27 cellular contexts compared by ENCODE assay signal in the genomic region with DNA sequence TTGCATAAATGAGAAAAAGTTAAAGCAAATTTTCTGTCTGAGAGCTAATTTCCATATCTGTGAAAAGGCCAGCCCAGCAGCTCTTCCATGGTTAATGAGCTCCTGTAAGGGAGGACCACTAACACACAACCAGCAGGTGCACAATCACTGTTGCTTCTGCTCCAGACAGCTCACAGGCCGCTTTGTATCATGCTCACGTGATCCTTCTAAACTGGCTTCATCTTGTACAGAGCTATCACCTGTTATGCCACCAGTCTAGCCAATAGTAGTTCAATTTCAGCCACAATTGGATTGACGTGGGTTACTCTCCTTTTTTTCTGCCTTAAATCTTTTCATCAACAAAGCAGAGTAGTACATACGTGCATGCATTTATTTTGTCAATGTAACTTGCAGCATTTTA.
"Had no signal": no experiment of that assay in that cellular context is flagged by ENCODE, and none has a peak within 500 bp of the region (broad histone marks: within the 10 kb centered on the region; RNA-seq: fewer than 3 reads in every experiment).

No MANE protein-coding gene starts in this region.

- H3K27ac Mint-ChIP-seq: activated naive CD8-positive, alpha-beta T cell; effector memory CD8-positive, alpha-beta T cell; stimulated activated naive B cell treated with anti-CD40 and anti-IgM and Interleukin-4, amounts not matched to agents 10 μg/mL and 1 μg/mL and 100 μg/mL, for 72 hours had no signal

- H3K4me1 ChIP-seq: body of pancreas, right atrium auricular region, stomach, thyroid gland, upper lobe of left lung, vagina had no signal

- H3K4me3 Mint-ChIP-seq: activated naive CD8-positive, alpha-beta T cell; effector memory CD8-positive, alpha-beta T cell; naive thymus-derived CD8-positive, alpha-beta T cell; neural crest cell; stimulated activated naive B cell treated with anti-CD40 and anti-IgM and Interleukin-4, amounts not matched to agents 10 μg/mL and 1 μg/mL and 100 μg/mL, for 72 hours had no signal

- H3K27ac ChIP-seq: body of pancreas, cardiac muscle cell, gastrocnemius medialis, hepatocyte, right atrium auricular region, stomach, thyroid gland, upper lobe of left lung, vagina, VCaP had no signal

- H3K4me3 ChIP-seq: body of pancreas, cardiac muscle cell, gastrocnemius medialis, hepatocyte, right atrium auricular region, smooth muscle cell, stomach, thyroid gland, upper lobe of left lung, vagina had no signal

- H3K36me3 ChIP-seq: cardiac muscle cell, gastrocnemius medialis, right atrium auricular region, stomach, thyroid gland, upper lobe of left lung, vagina had no signal

- H3K9me3 ChIP-seq: body of pancreas, gastrocnemius medialis, thyroid gland, upper lobe of left lung, vagina had no signal

- H3K4me1 Mint-ChIP-seq: naive thymus-derived CD8-positive, alpha-beta T cell; stimulated activated naive B cell treated with anti-CD40 and anti-IgM and Interleukin-4, amounts not matched to agents 10 μg/mL and 1 μg/mL and 100 μg/mL, for 72 hours had no signal

- DNase-seq: activated CD4-positive, alpha-beta T cell treated with anti-CD3 and anti-CD28 coated beads for 4 hours; activated CD4-positive, alpha-beta T cell treated with anti-CD3 and anti-CD28 coated beads, Interleukin-2, amount 50 U/mL, for 4 hours; activated effector memory CD4-positive, alpha-beta T cell treated with Interleukin-2 at 50 U/mL for 16 hours; activated naive CD4-positive, alpha-beta T cell treated with Interleukin-2 at 50 U/mL for 16 hours; activated T-cell treated with anti-CD3 and anti-CD28 coated beads for 4 hours; anterior cingulate cortex; body of pancreas; cortex of kidney; effector memory CD8-positive, alpha-beta T cell; erythroblast; left cardiac atrium; midbrain; naive thymus-derived CD8-positive, alpha-beta T cell; stimulated activated CD4-positive, alpha-beta T cell treated with anti-CD3 and anti-CD28 coated beads, Interleukin-1b, Interleukin-23, amount 100 ng/mL, for 48 hours; stimulated activated naive B cell treated with anti-CD40 and anti-IgM and Interleukin-4, amounts not matched to agents 10 μg/mL and 1 μg/mL and 100 μg/mL, for 72 hours; stomach; thyroid gland; upper lobe of left lung had no signal

- H3K79me2 ChIP-seq: hepatocyte had no signal

- H3K4me2 ChIP-seq: hepatocyte, smooth muscle cell had no signal
